ENCODE assay signal across 2 cellular contexts in genomic region chr16:32885392-32885791, GRCh38.
DNase-seq lines count a peak whose midpoint lies in the region; ATAC-seq lines count a peak whose summit lies in the region.
"Not testable (repeated sequence)": the region's sequence is repeated elsewhere in the genome, so short reads cannot be mapped to it uniquely, and the experiment has no call there.

No MANE protein-coding gene starts in this region.

- H3K27me3 Mint-ChIP-seq in stimulated activated memory B cell treated with anti-CD40 and anti-IgM and Interleukin-4, amounts not matched to agents 10 μg/mL and 1 μg/mL and 100 μg/mL, for 72 hours; stimulated activated naive CD8-positive, alpha-beta T cell treated with anti-CD3 and anti-CD28 coated beads, Interleukin-15, amount 100 ng/mL, for 72 hours: not testable (repeated sequence)

- not testable (repeated sequence) for H3K4me1 Mint-ChIP-seq in stimulated activated memory B cell treated with anti-CD40 and anti-IgM and Interleukin-4, amounts not matched to agents 10 μg/mL and 1 μg/mL and 100 μg/mL, for 72 hours; stimulated activated naive CD8-positive, alpha-beta T cell treated with anti-CD3 and anti-CD28 coated beads, Interleukin-15, amount 100 ng/mL, for 72 hours

- H3K36me3 Mint-ChIP-seq in stimulated activated memory B cell treated with anti-CD40 and anti-IgM and Interleukin-4, amounts not matched to agents 10 μg/mL and 1 μg/mL and 100 μg/mL, for 72 hours, result not testable (repeated sequence)

- H3K9me3 Mint-ChIP-seq in stimulated activated memory B cell treated with anti-CD40 and anti-IgM and Interleukin-4, amounts not matched to agents 10 μg/mL and 1 μg/mL and 100 μg/mL, for 72 hours; stimulated activated naive CD8-positive, alpha-beta T cell treated with anti-CD3 and anti-CD28 coated beads, Interleukin-15, amount 100 ng/mL, for 72 hours: not testable (repeated sequence)

- not testable (repeated sequence) for DNase-seq in stimulated activated naive CD8-positive, alpha-beta T cell treated with anti-CD3 and anti-CD28 coated beads, Interleukin-15, amount 100 ng/mL, for 72 hours

- H3K27ac Mint-ChIP-seq in stimulated activated memory B cell treated with anti-CD40 and anti-IgM and Interleukin-4, amounts not matched to agents 10 μg/mL and 1 μg/mL and 100 μg/mL, for 72 hours; stimulated activated naive CD8-positive, alpha-beta T cell treated with anti-CD3 and anti-CD28 coated beads, Interleukin-15, amount 100 ng/mL, for 72 hours: not testable (repeated sequence)

- H3K4me3 Mint-ChIP-seq in stimulated activated memory B cell treated with anti-CD40 and anti-IgM and Interleukin-4, amounts not matched to agents 10 μg/mL and 1 μg/mL and 100 μg/mL, for 72 hours; stimulated activated naive CD8-positive, alpha-beta T cell treated with anti-CD3 and anti-CD28 coated beads, Interleukin-15, amount 100 ng/mL, for 72 hours: not testable (repeated sequence)

- peak; percentile 54 for ATAC-seq in stimulated activated memory B cell treated with anti-CD40 and anti-IgM and Interleukin-4, amounts not matched to agents 10 μg/mL and 1 μg/mL and 100 μg/mL, for 72 hours
- ATAC-seq in stimulated activated naive CD8-positive, alpha-beta T cell treated with anti-CD3 and anti-CD28 coated beads, Interleukin-15, amount 100 ng/mL, for 72 hours, result peak; percentile 57
